In genomic region chr9:125407974-125408900, GRCh38 we compare ENCODE assay signal across 8 cellular contexts.
DNase-seq lines count a peak whose midpoint lies in the region; ATAC-seq and TF ChIP-seq lines count a peak whose summit lies in the region.

No MANE protein-coding gene starts in this region.

- H3K27ac Mint-ChIP-seq in activated naive CD4-positive, alpha-beta T cell treated with anti-CD3 and anti-CD28 coated beads, Interleukin-2, amount 50 U/mL, for 72 hours, result no peak overlapping the region

- H3K36me3 Mint-ChIP-seq in activated naive CD4-positive, alpha-beta T cell treated with anti-CD3 and anti-CD28 coated beads, Interleukin-2, amount 50 U/mL, for 72 hours, result peaks cover 0 to 7% of the 10 kb centered on the region in 2 donors

- peak; percentile 75 to 89 for ATAC-seq in activated naive CD4-positive, alpha-beta T cell treated with anti-CD3 and anti-CD28 coated beads, Interleukin-2, amount 50 U/mL, for 72 hours
- ATAC-seq in Right ventricle myocardium superior (ENCODE audit: poor library complexity), result peak; percentile 96

- TF ChIP-seq EP300 in SK-N-SH (IDR thresholded peaks at IDR 0.05; ENCODE audit: borderline replicate concordance in 1 of 2, low read depth in 1 of 2, low read length in 1 of 2), result no peak

- peak overlapping the region; percentile 79 for H2AFZ ChIP-seq in SK-N-SH (ENCODE audit: low read depth)
- peak overlapping the region; percentile 85 for H2AFZ ChIP-seq in parathyroid adenoma

- TF ChIP-seq CTCF in AG10803 (conservative IDR thresholded peaks at IDR 0.05; ENCODE audit: low read length) (peak; percentile 74), LNCAP (IDR thresholded peaks at IDR 0.05) (peak; percentile 85), SK-N-SH (IDR thresholded peaks at IDR 0.05) (peak; percentile 84), parathyroid adenoma (IDR thresholded peaks at IDR 0.05) (peak; percentile 67), thyroid gland (IDR thresholded peaks at IDR 0.05) (peak; percentile 65 to 91 (median 80))

- H3K4me2 ChIP-seq in SK-N-SH (peak overlapping the region; percentile 82), parathyroid adenoma (ENCODE audit: low read length) (peak overlapping the region; percentile 91)

- TF ChIP-seq POLR2A in thyroid gland (IDR thresholded peaks at IDR 0.05), result no peak

- CTCF ChIA-PET in SK-N-SH (lab: Yijun Ruan, JAX), result interaction anchor here (0.6 to 3.6 kb wide), 105 partner anchors 8 to 1218 kb away, joined by 3 to 30 read pairs (median 4); partner anchors contain the start of gene MAPKAP1

- H3K4me3 ChIP-seq in AG10803 (ENCODE audit: low read length) (peak overlapping the region; percentile 66), SK-N-SH (ENCODE audit: low read depth in 2 of 2, low read length in 1 of 2) (peak overlapping the region; percentile 46 to 68), parathyroid adenoma (ENCODE audit: low read depth, low read length) (peak overlapping the region; percentile 31), thyroid gland (replicated peaks in 1 of 3) (peak overlapping the region; percentile 10 to 39 (median 35))

- TF ChIP-seq RAD21 in SK-N-SH (IDR thresholded peaks at IDR 0.05; ENCODE audit: low read length), result peak; percentile 87

- no peaks in the 10 kb centered on the region for H4K20me1 ChIP-seq in SK-N-SH (ENCODE audit: insufficient read depth)

- DNase-seq in AG10803 (ENCODE audit: low read depth), result peak; percentile 62
- DNase-seq in GM19240 (ENCODE audit: insufficient read length, low spot score), result peak; percentile 90
- peak; percentile 97 for DNase-seq in SK-N-SH
- peak; percentile 65 to 88 for DNase-seq in activated naive CD4-positive, alpha-beta T cell treated with anti-CD3 and anti-CD28 coated beads, Interleukin-2, amount 50 U/mL, for 72 hours (ENCODE audit: low spot score in 2 of 2)
- DNase-seq in Right ventricle myocardium superior, result peak; percentile 87
- peak; percentile 68 to 74 for DNase-seq in thyroid gland

- H3K27me3 ChIP-seq in SK-N-SH (ENCODE audit: insufficient read depth) (no peaks in the 10 kb centered on the region), parathyroid adenoma (ENCODE audit: control insufficient read depth, insufficient read depth, low read length) (no peaks in the 10 kb centered on the region), thyroid gland (no peaks in the 10 kb centered on the region)

- H3K79me2 ChIP-seq in SK-N-SH (ENCODE audit: insufficient read depth), result no peaks in the 10 kb centered on the region
- no peaks in the 10 kb centered on the region for H3K79me2 ChIP-seq in parathyroid adenoma

- peak overlapping the region; percentile 61 for H3K9ac ChIP-seq in SK-N-SH
- H3K9ac ChIP-seq in parathyroid adenoma, result no peak overlapping the region

- H3K4me1 ChIP-seq in SK-N-SH (ENCODE audit: control insufficient read depth in 1 of 2, insufficient read depth in 2 of 2, low read depth in 1 of 2, low read length in 1 of 2) (peaks cover 0 to 5% of the 10 kb centered on the region in 2 experiments; a peak in 1 of 4 replicates), parathyroid adenoma (no peaks in the 10 kb centered on the region), thyroid gland (peaks cover 4% of the 10 kb centered on the region in 2 donors)

- H3K27ac ChIP-seq in SK-N-SH (ENCODE audit: low read depth in 2 of 2, low read length in 1 of 2) (no peak overlapping the region), parathyroid adenoma (no peak overlapping the region), thyroid gland (no peak overlapping the region)

- H3K9me3 Mint-ChIP-seq in activated naive CD4-positive, alpha-beta T cell treated with anti-CD3 and anti-CD28 coated beads, Interleukin-2, amount 50 U/mL, for 72 hours, result peaks cover 0 to 6% of the 10 kb centered on the region in 2 donors

- POLR2A ChIA-PET in SK-N-SH (lab: Yijun Ruan, JAX), result interaction anchor here (0.8 kb wide), 1 partner anchor 435 kb away, joined by 3 read pairs; no protein-coding TSS in a partner anchor

- intact Hi-C loops in Right ventricle myocardium superior (cut with DNase I), result loop anchor here (5.0 kb wide), 2 partner anchors 219 to 819 kb away; no protein-coding TSS in a partner anchor
- intact Hi-C loops in thyroid gland (cut with DNase I), result loop anchor here (2.0 to 5.0 kb wide), 2 partner anchors 223 to 819 kb away; no protein-coding TSS in a partner anchor

- H3K9me3 ChIP-seq in SK-N-SH (no peaks in the 10 kb centered on the region), parathyroid adenoma (ENCODE audit: control insufficient read depth, low read length) (no peaks in the 10 kb centered on the region), thyroid gland (no peaks in the 10 kb centered on the region)

- H3F3A ChIP-seq in SK-N-SH (replicated peaks; ENCODE audit: insufficient read depth), result no peaks in the 10 kb centered on the region

- WGBS in SK-N-SH (ENCODE audit: low lambda C conversion rate), result 61% methylated on average over 30 of the region's 104 CpGs
- 17 to 36% methylated on average over 13 to 32 of the region's 104 CpGs for WGBS in thyroid gland, 2 donors

- H3K36me3 ChIP-seq in SK-N-SH (replicated peaks in 1 of 2; ENCODE audit: control insufficient read depth in 1 of 2, insufficient read depth in 2 of 2, low read length in 1 of 2) (no peaks in the 10 kb centered on the region), parathyroid adenoma (ENCODE audit: control insufficient read depth, insufficient read depth, low read length) (no peaks in the 10 kb centered on the region), thyroid gland (no peaks in the 10 kb centered on the region)

- no peaks in the 10 kb centered on the region for H3K9me2 ChIP-seq in SK-N-SH

TF ChIP-seq in SK-N-SH, 30 proteins besides CTCF, POLR2A, EP300 and RAD21 (continues in another document):
- TF ChIP-seq, protein P1, sequence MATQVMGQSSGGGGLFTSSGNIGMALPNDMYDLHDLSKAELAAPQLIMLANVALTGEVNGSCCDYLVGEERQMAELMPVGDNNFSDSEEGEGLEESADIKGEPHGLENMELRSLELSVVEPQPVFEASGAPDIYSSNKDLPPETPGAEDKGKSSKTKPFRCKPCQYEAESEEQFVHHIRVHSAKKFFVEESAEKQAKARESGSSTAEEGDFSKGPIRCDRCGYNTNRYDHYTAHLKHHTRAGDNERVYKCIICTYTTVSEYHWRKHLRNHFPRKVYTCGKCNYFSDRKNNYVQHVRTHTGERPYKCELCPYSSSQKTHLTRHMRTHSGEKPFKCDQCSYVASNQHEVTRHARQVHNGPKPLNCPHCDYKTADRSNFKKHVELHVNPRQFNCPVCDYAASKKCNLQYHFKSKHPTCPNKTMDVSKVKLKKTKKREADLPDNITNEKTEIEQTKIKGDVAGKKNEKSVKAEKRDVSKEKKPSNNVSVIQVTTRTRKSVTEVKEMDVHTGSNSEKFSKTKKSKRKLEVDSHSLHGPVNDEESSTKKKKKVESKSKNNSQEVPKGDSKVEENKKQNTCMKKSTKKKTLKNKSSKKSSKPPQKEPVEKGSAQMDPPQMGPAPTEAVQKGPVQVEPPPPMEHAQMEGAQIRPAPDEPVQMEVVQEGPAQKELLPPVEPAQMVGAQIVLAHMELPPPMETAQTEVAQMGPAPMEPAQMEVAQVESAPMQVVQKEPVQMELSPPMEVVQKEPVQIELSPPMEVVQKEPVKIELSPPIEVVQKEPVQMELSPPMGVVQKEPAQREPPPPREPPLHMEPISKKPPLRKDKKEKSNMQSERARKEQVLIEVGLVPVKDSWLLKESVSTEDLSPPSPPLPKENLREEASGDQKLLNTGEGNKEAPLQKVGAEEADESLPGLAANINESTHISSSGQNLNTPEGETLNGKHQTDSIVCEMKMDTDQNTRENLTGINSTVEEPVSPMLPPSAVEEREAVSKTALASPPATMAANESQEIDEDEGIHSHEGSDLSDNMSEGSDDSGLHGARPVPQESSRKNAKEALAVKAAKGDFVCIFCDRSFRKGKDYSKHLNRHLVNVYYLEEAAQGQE (IDR thresholded peaks at IDR 0.05; ENCODE audit: low read depth, low read length), result no peak
- TF ChIP-seq SMC3 (IDR thresholded peaks at IDR 0.05; ENCODE audit: low read depth, low read length), result peak; percentile 74
- TF ChIP-seq, protein P2, sequence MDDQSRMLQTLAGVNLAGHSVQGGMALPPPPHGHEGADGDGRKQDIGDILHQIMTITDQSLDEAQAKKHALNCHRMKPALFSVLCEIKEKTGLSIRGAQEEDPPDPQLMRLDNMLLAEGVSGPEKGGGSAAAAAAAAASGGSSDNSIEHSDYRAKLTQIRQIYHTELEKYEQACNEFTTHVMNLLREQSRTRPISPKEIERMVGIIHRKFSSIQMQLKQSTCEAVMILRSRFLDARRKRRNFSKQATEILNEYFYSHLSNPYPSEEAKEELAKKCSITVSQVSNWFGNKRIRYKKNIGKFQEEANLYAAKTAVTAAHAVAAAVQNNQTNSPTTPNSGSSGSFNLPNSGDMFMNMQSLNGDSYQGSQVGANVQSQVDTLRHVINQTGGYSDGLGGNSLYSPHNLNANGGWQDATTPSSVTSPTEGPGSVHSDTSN (IDR thresholded peaks at IDR 0.05), result no peak
- no peak for TF ChIP-seq GABPA (IDR thresholded peaks at IDR 0.05; ENCODE audit: low read depth)
- TF ChIP-seq IRF3 (IDR thresholded peaks at IDR 0.05; ENCODE audit: low read depth, low read length), result no peak
- peak; percentile 31; the same call in 1 of the 2 replicates for TF ChIP-seq TEAD4 (IDR thresholded peaks at IDR 0.05; ENCODE audit: borderline replicate concordance, insufficient read depth)
- peak; percentile 2; the same call in 1 of the 2 replicates for TF ChIP-seq TAF1 (IDR thresholded peaks at IDR 0.05; ENCODE audit: borderline replicate concordance, low read depth, low read length)
- TF ChIP-seq JUND (IDR thresholded peaks at IDR 0.05), result no peak
- TF ChIP-seq MEF2A (IDR thresholded peaks at IDR 0.05; ENCODE audit: borderline replicate concordance, low read depth), result no peak
- TF ChIP-seq POLR2AphosphoS5 (IDR thresholded peaks at IDR 0.05; ENCODE audit: low read depth, low read length), result no peak
- TF ChIP-seq FOXM1 (IDR thresholded peaks at IDR 0.05; ENCODE audit: low read depth), result no peak
